Comparison of ENCODE assay signal across 15 cellular contexts in the genomic region with DNA sequence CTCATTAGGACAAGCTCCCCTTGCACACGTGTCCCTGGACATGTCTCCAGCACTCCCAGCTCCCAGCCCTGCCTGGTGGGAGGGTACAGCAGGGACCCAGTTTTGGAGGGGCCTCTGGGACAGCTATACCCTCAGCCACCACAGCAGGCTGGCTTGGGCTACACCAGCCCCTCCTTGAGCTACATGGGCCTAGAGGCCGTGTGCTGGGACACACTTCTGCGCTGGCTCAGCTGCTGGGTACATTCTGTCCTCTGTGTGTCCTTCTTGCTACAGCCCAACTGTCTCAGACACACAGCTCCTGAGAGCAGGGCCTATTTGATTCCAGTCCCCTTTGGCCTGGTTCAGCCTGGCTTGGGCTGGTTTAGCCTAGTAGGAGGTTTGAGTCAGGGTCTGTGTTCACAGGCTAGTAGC. TPM values are rescaled to one million over a fixed set of nuclear protein-coding genes. Genes with fewer than 3 reads are reported as not detected.
DNase-seq lines count a peak whose midpoint lies in the region; ATAC-seq and TF ChIP-seq lines count a peak whose summit lies in the region.
"Had no signal": no experiment of that assay in that cellular context is flagged by ENCODE, and none has a peak within 500 bp of the region (broad histone marks: within the 10 kb centered on the region; RNA-seq: fewer than 3 reads in every experiment).

No MANE protein-coding gene starts in this region.

- H3K4me2 ChIP-seq in osteoblast (ENCODE audit: insufficient read depth, low read length) = no peak overlapping the region
- H3K4me2 ChIP-seq: PC-9 had no signal

- H2AFZ ChIP-seq in osteoblast (ENCODE audit: low read length) = no peak overlapping the region
- H2AFZ ChIP-seq: PC-9 had no signal

- H3K9me3 Mint-ChIP-seq in activated T-cell treated with anti-CD3 and anti-CD28 coated beads, Interleukin-2, amount 50 U/mL, for 72 hours = no peaks in the 10 kb centered on the region
- H3K9me3 Mint-ChIP-seq: effector memory CD8-positive, alpha-beta T cell; stimulated activated naive CD8-positive, alpha-beta T cell treated with anti-CD3 and anti-CD28 coated beads, Interleukin-15, amount 100 ng/mL, for 72 hours had no signal

- no peaks in the 10 kb centered on the region for H3K36me3 Mint-ChIP-seq in activated T-cell treated with anti-CD3 and anti-CD28 coated beads, Interleukin-2, amount 50 U/mL, for 72 hours (ENCODE audit: insufficient read depth in 2 of 2)

- no peak for ATAC-seq in activated T-cell treated with anti-CD3 and anti-CD28 coated beads, Interleukin-2, amount 50 U/mL, for 72 hours (replicated peaks in 1 of 2)
- peak; percentile 74 to 91 (median 88) for ATAC-seq in heart right ventricle
- ATAC-seq: effector memory CD8-positive, alpha-beta T cell; stimulated activated naive CD8-positive, alpha-beta T cell treated with anti-CD3 and anti-CD28 coated beads, Interleukin-15, amount 100 ng/mL, for 72 hours had no signal

- WGBS in heart right ventricle, 2 donors = 36 to 55% methylated on average over 3 of the region's 3 CpGs

- TF ChIP-seq CTCF in heart right ventricle (IDR thresholded peaks at IDR 0.05) = no peak
- TF ChIP-seq CTCF in osteoblast (IDR thresholded peaks at IDR 0.05; ENCODE audit: extremely low read depth, low read depth, low read length) = no peak
- no peak for TF ChIP-seq CTCF in vagina (IDR thresholded peaks at IDR 0.05)

- no peak overlapping the region for H3K4me3 Mint-ChIP-seq in activated T-cell treated with anti-CD3 and anti-CD28 coated beads, Interleukin-2, amount 50 U/mL, for 72 hours
- H3K4me3 Mint-ChIP-seq: effector memory CD8-positive, alpha-beta T cell; stimulated activated naive CD8-positive, alpha-beta T cell treated with anti-CD3 and anti-CD28 coated beads, Interleukin-15, amount 100 ng/mL, for 72 hours had no signal

- H3K27me3 ChIP-seq in heart right ventricle (no peaks in the 10 kb centered on the region), osteoblast (ENCODE audit: insufficient read depth, low read length) (no peaks in the 10 kb centered on the region), vagina (no peaks in the 10 kb centered on the region)

- intact Hi-C loops in heart right ventricle (cut with DNase I) = loop anchor here in 2 of 10 donors (5.0 kb wide), 2 partner anchors 52 to 72 kb away; no protein-coding TSS in a partner anchor
- intact Hi-C loops in vagina (cut with DNase I) = no loop called here

- no peaks in the 10 kb centered on the region for H3K9me3 ChIP-seq in heart right ventricle
- no peaks in the 10 kb centered on the region for H3K9me3 ChIP-seq in osteoblast (ENCODE audit: low read depth, low read length)
- H3K9me3 ChIP-seq in vagina = no peaks in the 10 kb centered on the region

- no peaks in the 10 kb centered on the region for H3K27me3 Mint-ChIP-seq in activated T-cell treated with anti-CD3 and anti-CD28 coated beads, Interleukin-2, amount 50 U/mL, for 72 hours (ENCODE audit: low read depth)
- H3K27me3 Mint-ChIP-seq: effector memory CD8-positive, alpha-beta T cell; stimulated activated naive CD8-positive, alpha-beta T cell treated with anti-CD3 and anti-CD28 coated beads, Interleukin-15, amount 100 ng/mL, for 72 hours had no signal

- H4K20me1 ChIP-seq in osteoblast (ENCODE audit: insufficient read depth, low read length) = peaks cover 5% of the 10 kb centered on the region

- peaks cover 7% of the 10 kb centered on the region for H3K4me1 Mint-ChIP-seq in activated T-cell treated with anti-CD3 and anti-CD28 coated beads, Interleukin-2, amount 50 U/mL, for 72 hours (ENCODE audit: low read depth)

- no peak overlapping the region for H3K4me3 ChIP-seq in heart right ventricle
- H3K4me3 ChIP-seq in osteoblast (ENCODE audit: insufficient read depth, low read length) = no peak overlapping the region
- H3K4me3 ChIP-seq in vagina = no peak overlapping the region
- H3K4me3 ChIP-seq: PC-9 had no signal

- no peak for TF ChIP-seq POLR2A in vagina (IDR thresholded peaks at IDR 0.05)

- H3K27ac Mint-ChIP-seq in activated T-cell treated with anti-CD3 and anti-CD28 coated beads, Interleukin-2, amount 50 U/mL, for 72 hours = peak overlapping the region; percentile 41

- H3K4me1 ChIP-seq in heart right ventricle = peaks cover 12 to 28% (median 23%) of the 10 kb centered on the region in 9 donors
- H3K4me1 ChIP-seq in osteoblast (ENCODE audit: insufficient read depth, low read length) = peaks cover 20% of the 10 kb centered on the region
- H3K4me1 ChIP-seq in vagina = peaks cover 37% of the 10 kb centered on the region

- no peak for DNase-seq in activated T-cell treated with anti-CD3 and anti-CD28 coated beads, Interleukin-2, amount 50 U/mL, for 72 hours
- DNase-seq in activated T-cell treated with anti-CD3 and anti-CD28 coated beads for 4 hours (no peak), heart right ventricle (peak; percentile 43 to 59), osteoblast (ENCODE audit: insufficient read length, low spot score, missing footprints) (no peak), vagina (ENCODE audit: extremely low spot score in 2 of 2) (peak in 1 of 2 donors; percentile 94), inferior parietal cortex (ENCODE audit: extremely low spot score) (no peak), middle frontal gyrus (ENCODE audit: extremely low spot score, low spot score) (no peak), NCI-H2227 treated with DMSO at 0.1 percent for 48 hours (lab: John Stamatoyannopoulos, UW) (no peak)
- DNase-seq: 8988T; activated gamma-delta T cell treated with Interleukin-2 at 50 U/mL for 16 hours; effector memory CD8-positive, alpha-beta T cell; NCI-H1694; PC-9; stimulated activated CD4-positive, alpha-beta T cell treated with anti-CD3 and anti-CD28 coated beads, Interleukin-15, amount 100 ng/mL, for 24 hours; stimulated activated naive CD8-positive, alpha-beta T cell treated with anti-CD3 and anti-CD28 coated beads, Interleukin-15, amount 100 ng/mL, for 72 hours had no signal

- H3K27ac ChIP-seq in heart right ventricle (peak overlapping the region; percentile 71 to 91 (median 80)), osteoblast (ENCODE audit: low read depth, low read length) (peak overlapping the region; percentile 60), vagina (peak overlapping the region; percentile 86)
- H3K27ac ChIP-seq: PC-9 had no signal

- H3K79me2 ChIP-seq in osteoblast (ENCODE audit: insufficient read depth, low read length) = no peaks in the 10 kb centered on the region

- H3K36me3 ChIP-seq in heart right ventricle (peaks cover 0 to 18% (median 0%) of the 10 kb centered on the region in 9 donors), osteoblast (ENCODE audit: insufficient read depth, low read length) (no peaks in the 10 kb centered on the region), vagina (no peaks in the 10 kb centered on the region)

RNA-seq across cellular contexts. Expression of gene DMAP1, which starts 26.7 kb away (rescaled TPM):
- 10 to 100 TPM; 40.0 to 46.6 TPM for total RNA-seq in activated T-cell treated with anti-CD3 and anti-CD28 coated beads, Interleukin-2, amount 50 U/mL, for 72 hours
- 10 to 100 TPM; 24.1 to 33.9 (median 27.6) TPM for total RNA-seq in heart right ventricle
- 10 to 100 TPM; 35.2 to 37.3 TPM for polyA plus RNA-seq in heart right ventricle
- 19.4 and 19.9 TPM in 2 replicates for total RNA-seq in osteoblast
- 52.3 TPM for total RNA-seq in vagina

Comparison
In these comparisons a context has a peak if more than half of its experiments do, and no peak if none do; other contexts are left out.
1. ATAC-seq: peak in heart right ventricle (8 of 8); none in activated T-cell treated with anti-CD3 and anti-CD28 coated beads, Interleukin-2, amount 50 U/mL, for 72 hours (0 of 2).
2. DNase-seq: peak in heart right ventricle (2 of 2); none in activated T-cell treated with anti-CD3 and anti-CD28 coated beads, Interleukin-2, amount 50 U/mL, for 72 hours (0 of 2), activated T-cell treated with anti-CD3 and anti-CD28 coated beads for 4 hours (single experiment), osteoblast (single experiment), inferior parietal cortex (single experiment), middle frontal gyrus (single experiment) and NCI-H2227 treated with DMSO at 0.1 percent for 48 hours (single experiment).
3. Peak in every context shown above with its lines, with median percentiles within 50 percentile points of each other: H3K27ac ChIP-seq.